Comparison of ENCODE assay signal across 17 cellular contexts in the genomic region with DNA sequence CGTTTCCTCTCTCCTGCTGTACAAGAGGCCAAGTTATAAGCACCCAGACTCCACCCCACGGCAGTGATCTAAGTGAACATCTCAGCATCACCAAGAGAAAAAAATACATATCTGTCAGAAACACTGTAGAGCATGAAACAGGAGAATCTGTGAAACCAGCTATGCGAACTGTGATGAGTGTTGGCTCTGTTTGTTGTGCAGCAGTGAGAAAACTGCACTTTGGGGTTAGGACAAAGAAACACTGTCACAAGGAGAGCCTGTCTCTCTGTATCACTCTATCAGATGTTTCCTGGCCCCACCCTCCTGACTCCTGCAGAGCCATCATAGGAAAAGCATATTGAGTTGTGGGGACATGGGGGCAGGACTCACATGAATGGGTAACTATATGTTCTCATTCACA.
DNase-seq lines count a peak whose midpoint lies in the region; ATAC-seq lines count a peak whose summit lies in the region.
"Had no signal": no experiment of that assay in that cellular context is flagged by ENCODE, and none has a peak within 500 bp of the region (broad histone marks: within the 10 kb centered on the region; RNA-seq: fewer than 3 reads in every experiment).

No MANE protein-coding gene starts in this region.

- no peak for ATAC-seq in GM21526 (IDR thresholded peaks at IDR 0.05; ENCODE audit: low FRiP score, unreplicated experiment)
- no peak for ATAC-seq in GM21381 (IDR thresholded peaks at IDR 0.05; ENCODE audit: unreplicated experiment)
- ATAC-seq: A549, GM23338, K562 had no signal

- DNase-seq in HT1080 (ENCODE audit: low read depth) (peak; percentile 13), SK-MEL-5 (ENCODE audit: low read depth, low spot score) (peak; percentile 82), foreskin melanocyte (peak; percentile 34), pons (ENCODE audit: low spot score) (peak; percentile 53), 8988T (no peak)
- DNase-seq: AML-193; CD4-positive, alpha-beta T cell; DMS153; DMS79; GDM1; HCEC 1CT; IMR-90 had no signal

- in situ Hi-C loops in SK-MEL-5 (cut with HindIII; ENCODE audit: low pct_unique_long_range_greater_than_20kb, low sequenced_read_pairs), result no loop called here
